ENCODE assay signal across 2 cellular contexts in genomic region chr19:54172413-54172763, GRCh38.
TF ChIP-seq lines count a peak whose summit lies in the region.

No MANE protein-coding gene starts in this region.

TF ChIP-seq in SK-N-SH, 30 proteins besides CTCF, POLR2A, EP300 and RAD21 (continued from another document):
- TF ChIP-seq PBX3 (IDR thresholded peaks at IDR 0.05): no peak
- TF ChIP-seq, protein P1, sequence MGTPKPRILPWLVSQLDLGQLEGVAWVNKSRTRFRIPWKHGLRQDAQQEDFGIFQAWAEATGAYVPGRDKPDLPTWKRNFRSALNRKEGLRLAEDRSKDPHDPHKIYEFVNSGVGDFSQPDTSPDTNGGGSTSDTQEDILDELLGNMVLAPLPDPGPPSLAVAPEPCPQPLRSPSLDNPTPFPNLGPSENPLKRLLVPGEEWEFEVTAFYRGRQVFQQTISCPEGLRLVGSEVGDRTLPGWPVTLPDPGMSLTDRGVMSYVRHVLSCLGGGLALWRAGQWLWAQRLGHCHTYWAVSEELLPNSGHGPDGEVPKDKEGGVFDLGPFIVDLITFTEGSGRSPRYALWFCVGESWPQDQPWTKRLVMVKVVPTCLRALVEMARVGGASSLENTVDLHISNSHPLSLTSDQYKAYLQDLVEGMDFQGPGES (IDR thresholded peaks at IDR 0.05; ENCODE audit: low read depth, low read length): no peak
- TF ChIP-seq TAF1 (IDR thresholded peaks at IDR 0.05; ENCODE audit: borderline replicate concordance, low read depth, low read length): no peak
- TF ChIP-seq SIN3A (IDR thresholded peaks at IDR 0.05; ENCODE audit: borderline replicate concordance, low read depth, low read length): no peak
- TF ChIP-seq FOXJ3 (CRISPR knock-in tag; IDR thresholded peaks at IDR 0.05): no peak

TF ChIP-seq in SK-N-SH treated with all-trans-retinoic acid at 6 μM for 48 hours, 23 proteins besides CTCF, POLR2A, EP300 and RAD21 (continued from another document):
- TF ChIP-seq ZC3H10 (CRISPR knock-in tag; IDR thresholded peaks at IDR 0.05) (no peak), BACH2 (CRISPR knock-in tag; IDR thresholded peaks at IDR 0.05; ENCODE audit: borderline replicate concordance) (no peak), CREB5 (CRISPR knock-in tag; IDR thresholded peaks at IDR 0.05; ENCODE audit: low read depth) (no peak), POU6F1 (CRISPR knock-in tag; IDR thresholded peaks at IDR 0.05; ENCODE audit: borderline replicate concordance, low read depth) (no peak), TCF4 (CRISPR knock-in tag; IDR thresholded peaks at IDR 0.05; ENCODE audit: borderline replicate concordance) (no peak), TOX (CRISPR knock-in tag; IDR thresholded peaks at IDR 0.05; ENCODE audit: borderline replicate concordance) (no peak)
- TF ChIP-seq, protein P2, sequence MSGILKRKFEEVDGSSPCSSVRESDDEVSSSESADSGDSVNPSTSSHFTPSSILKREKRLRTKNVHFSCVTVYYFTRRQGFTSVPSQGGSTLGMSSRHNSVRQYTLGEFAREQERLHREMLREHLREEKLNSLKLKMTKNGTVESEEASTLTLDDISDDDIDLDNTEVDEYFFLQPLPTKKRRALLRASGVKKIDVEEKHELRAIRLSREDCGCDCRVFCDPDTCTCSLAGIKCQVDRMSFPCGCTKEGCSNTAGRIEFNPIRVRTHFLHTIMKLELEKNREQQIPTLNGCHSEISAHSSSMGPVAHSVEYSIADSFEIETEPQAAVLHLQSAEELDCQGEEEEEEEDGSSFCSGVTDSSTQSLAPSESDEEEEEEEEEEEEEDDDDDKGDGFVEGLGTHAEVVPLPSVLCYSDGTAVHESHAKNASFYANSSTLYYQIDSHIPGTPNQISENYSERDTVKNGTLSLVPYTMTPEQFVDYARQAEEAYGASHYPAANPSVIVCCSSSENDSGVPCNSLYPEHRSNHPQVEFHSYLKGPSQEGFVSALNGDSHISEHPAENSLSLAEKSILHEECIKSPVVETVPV (CRISPR knock-in tag; IDR thresholded peaks at IDR 0.05): no peak
